In genomic region chr12:47750916-47751470, GRCh38 we compare ENCODE assay signal across 1 cellular context.
TF ChIP-seq lines count a peak whose summit lies in the region.

No MANE protein-coding gene starts in this region.

TF ChIP-seq in SK-N-SH, 30 proteins besides CTCF, POLR2A, EP300 and RAD21 (continued from another document):
- TF ChIP-seq PBX3 (IDR thresholded peaks at IDR 0.05) (no peak), ZBTB33 (IDR thresholded peaks at IDR 0.05; ENCODE audit: borderline replicate concordance, low read depth) (no peak), SMC3 (IDR thresholded peaks at IDR 0.05; ENCODE audit: low read depth, low read length) (no peak), ELF1 (IDR thresholded peaks at IDR 0.05) (no peak), YY1 (IDR thresholded peaks at IDR 0.05; ENCODE audit: low read depth) (no peak), GABPA (IDR thresholded peaks at IDR 0.05; ENCODE audit: low read depth) (no peak), EZH2phosphoT487 (IDR thresholded peaks at IDR 0.05; ENCODE audit: borderline replicate concordance, low read depth) (no peak), NFIC (IDR thresholded peaks at IDR 0.05; ENCODE audit: borderline replicate concordance) (no peak), NRF1 (IDR thresholded peaks at IDR 0.05; ENCODE audit: low read depth, low read length) (no peak), FOSL2 (IDR thresholded peaks at IDR 0.05; ENCODE audit: borderline replicate concordance, low read depth) (no peak), SIN3A (IDR thresholded peaks at IDR 0.05; ENCODE audit: borderline replicate concordance, low read depth, low read length) (no peak), FOXJ3 (CRISPR knock-in tag; IDR thresholded peaks at IDR 0.05) (no peak), JUND (IDR thresholded peaks at IDR 0.05) (no peak), IRF3 (IDR thresholded peaks at IDR 0.05; ENCODE audit: low read depth, low read length) (no peak)
